In genomic region chr1:54244655-54245054, GRCh38 we compare ENCODE assay signal across 22 cellular contexts. TPM values are rescaled to one million over a fixed set of nuclear protein-coding genes. Genes with fewer than 3 reads are reported as not detected.
DNase-seq lines count a peak whose midpoint lies in the region; ATAC-seq, FAIRE-seq and TF ChIP-seq lines count a peak whose summit lies in the region.
"Had no signal": no experiment of that assay in that cellular context is flagged by ENCODE, and none has a peak within 500 bp of the region (broad histone marks: within the 10 kb centered on the region; RNA-seq: fewer than 3 reads in every experiment).

No MANE protein-coding gene starts in this region.

- H3K18ac ChIP-seq in H1 (ENCODE audit: extremely low read depth, low read length): no peak overlapping the region

- no peak overlapping the region for H2AK5ac ChIP-seq in H1 (ENCODE audit: low read depth, low read length)

- H2BK20ac ChIP-seq in H1 (ENCODE audit: low read length): no peak overlapping the region; the same call in 1 of the 2 replicates

- H3K79me2 ChIP-seq in H1 (ENCODE audit: control insufficient read depth in 1 of 2, insufficient read depth in 2 of 2, low read length in 2 of 2): no peaks in the 10 kb centered on the region

- 86% methylated on average over 7 of the region's 7 CpGs; no CpG with 5 or more reads in 1 of the 2 experiments for WGBS in H1 (ENCODE audit: extremely low coverage in 1 of 2, insufficient coverage in 1 of 2, insufficient read length in 1 of 2, insufficient replicate concordance in 2 of 2, low coverage in 1 of 2, low lambda C conversion rate in 2 of 2, missing lambda C conversion rate in 1 of 2), 2 experiments

- peaks cover 8% of the 10 kb centered on the region for H3K36me3 Mint-ChIP-seq in activated naive CD8-positive, alpha-beta T cell treated with anti-CD3 and anti-CD28 coated beads, Interleukin-2, amount 10 ng/mL, durations not matched to agents 7 days and 5 days
- peaks cover 3% of the 10 kb centered on the region for H3K36me3 Mint-ChIP-seq in activated naive CD8-positive, alpha-beta T cell treated with anti-CD3 and anti-CD28 coated beads for 36 hours
- peaks cover 8% of the 10 kb centered on the region for H3K36me3 Mint-ChIP-seq in neural crest cell (ENCODE audit: low read depth)

- H4K8ac ChIP-seq in H1 (ENCODE audit: extremely low read depth, insufficient read depth, low read length): no peak overlapping the region

- TF ChIP-seq RAD21 in H1 (IDR thresholded peaks at IDR 0.05 in 1 of 2, conservative IDR thresholded peaks at IDR 0.05 in 1 of 2; ENCODE audit: low read depth in 2 of 2, low read length in 2 of 2): no peak

- no peak overlapping the region for H3K4ac ChIP-seq in H1 (replicated peaks; ENCODE audit: insufficient read length, low read depth, low read length)

- no peak overlapping the region for H3K27ac ChIP-seq in H1 (ENCODE audit: low read depth, low read length)
- H3K27ac ChIP-seq in uterus: no peak overlapping the region
- H3K27ac ChIP-seq: BLaER1 treated with 17β-estradiol and CSF1 and Interleukin-3, amounts not matched to agents 10 nM and 100 nM; KMS-11 had no signal

- H4K91ac ChIP-seq in H1 (replicated peaks; ENCODE audit: insufficient read length, low read length): no peak overlapping the region

- H3K9me3 Mint-ChIP-seq in activated naive CD8-positive, alpha-beta T cell treated with anti-CD3 and anti-CD28 coated beads, Interleukin-2, amount 10 ng/mL, durations not matched to agents 7 days and 5 days: no peaks in the 10 kb centered on the region
- H3K9me3 Mint-ChIP-seq in activated naive CD8-positive, alpha-beta T cell treated with anti-CD3 and anti-CD28 coated beads for 36 hours: no peaks in the 10 kb centered on the region
- H3K9me3 Mint-ChIP-seq in neural crest cell: no peaks in the 10 kb centered on the region
- H3K9me3 Mint-ChIP-seq: CD8-positive, alpha-beta T cell; HFFc6 had no signal

- no peak overlapping the region for H3K9ac ChIP-seq in H1 (replicated peaks in 1 of 4; ENCODE audit: extremely low read depth in 1 of 4, low read depth in 3 of 4, low read length in 3 of 4)
- H3K9ac ChIP-seq: BLaER1 treated with 17β-estradiol and CSF1 and Interleukin-3, amounts not matched to agents 10 nM and 100 nM; KMS-11 had no signal

- TF ChIP-seq EP300 in H1 (IDR thresholded peaks at IDR 0.05; ENCODE audit: borderline replicate concordance in 1 of 2, low read depth in 2 of 2, low read length in 2 of 2): no peak

- intact Hi-C loops in uterus (cut with DNase I; ENCODE audit: low total_unique reads): no loop called here

- peak overlapping the region; percentile 56; the same call in 1 of the 2 replicates for H2BK5ac ChIP-seq in H1 (ENCODE audit: low read depth, low read length)

- CTCF ChIA-PET in H1 (lab: Charles Lee; ENCODE audit: partially characterized antibody): interaction anchor here (1.1 kb wide), 1 partner anchor 159 kb away, joined by 3 read pairs; no protein-coding TSS in a partner anchor

- H3K23ac ChIP-seq in H1 (ENCODE audit: insufficient read length): no peak overlapping the region

- H3K27me3 ChIP-seq in H1 (replicated peaks in 1 of 4; ENCODE audit: control insufficient read depth in 3 of 4, extremely low read depth in 1 of 4, insufficient read depth in 3 of 4, low read length in 3 of 4) (no peaks in the 10 kb centered on the region; a peak in 1 of 7 replicates), uterus (no peaks in the 10 kb centered on the region)
- H3K27me3 ChIP-seq: BLaER1 treated with 17β-estradiol and CSF1 and Interleukin-3, amounts not matched to agents 10 nM and 100 nM had no signal

- TF ChIP-seq POLR2A in H1 (IDR thresholded peaks at IDR 0.05; ENCODE audit: control extremely low read depth in 1 of 2, low read depth in 2 of 2, low read length in 2 of 2): no peak
- no peak for TF ChIP-seq POLR2A in uterus (IDR thresholded peaks at IDR 0.05)

- no peak overlapping the region for H4K5ac ChIP-seq in H1 (ENCODE audit: insufficient read length, low read depth, low read length)

- H3K4me2 ChIP-seq in H1 (ENCODE audit: insufficient read depth in 1 of 2, low read depth in 2 of 2, low read length in 2 of 2): no peak overlapping the region
- H3K4me2 ChIP-seq: BLaER1 treated with 17β-estradiol and CSF1 and Interleukin-3, amounts not matched to agents 10 nM and 100 nM; KMS-11 had no signal

- no peaks in the 10 kb centered on the region for H3K27me3 Mint-ChIP-seq in activated naive CD8-positive, alpha-beta T cell treated with anti-CD3 and anti-CD28 coated beads, Interleukin-2, amount 10 ng/mL, durations not matched to agents 7 days and 5 days
- no peaks in the 10 kb centered on the region for H3K27me3 Mint-ChIP-seq in activated naive CD8-positive, alpha-beta T cell treated with anti-CD3 and anti-CD28 coated beads for 36 hours
- no peaks in the 10 kb centered on the region for H3K27me3 Mint-ChIP-seq in neural crest cell (ENCODE audit: low read depth)

- FAIRE-seq in H1 (lab: Jason Lieb, UNC): no peak
- FAIRE-seq: GM12891, H54 had no signal

- no peak overlapping the region for H2BK12ac ChIP-seq in H1 (ENCODE audit: low read depth, low read length)

- H2BK120ac ChIP-seq in H1 (replicated peaks; ENCODE audit: low read depth, low read length): no peak overlapping the region

- POLR2A ChIA-PET in activated naive CD8-positive, alpha-beta T cell treated with anti-CD3 and anti-CD28 coated beads, Interleukin-2, amount 10 ng/mL, durations not matched to agents 7 days and 5 days (lab: Charles Lee): no interaction called here
- POLR2A ChIA-PET in H1 (lab: Charles Lee; ENCODE audit: partially characterized antibody): no interaction called here

- no peaks in the 10 kb centered on the region for H3K79me1 ChIP-seq in H1 (ENCODE audit: low read depth, low read length)

- no peak overlapping the region for H3K56ac ChIP-seq in H1 (replicated peaks; ENCODE audit: insufficient read length, low read depth, low read length)

- no peak for DNase-seq in activated naive CD8-positive, alpha-beta T cell treated with anti-CD3 and anti-CD28 coated beads, Interleukin-2, amount 10 ng/mL, durations not matched to agents 7 days and 5 days
- DNase-seq in activated naive CD8-positive, alpha-beta T cell treated with anti-CD3 and anti-CD28 coated beads for 36 hours: no peak
- DNase-seq in H1 (ENCODE audit: low read depth in 1 of 2, low spot score in 2 of 2): no peak
- DNase-seq in neural crest cell (ENCODE audit: low read depth, low spot score): no peak
- DNase-seq in uterus: no peak
- DNase-seq: CD8-positive, alpha-beta T cell; DMS53; EL; HFFc6; MV-4-11; NCI-H1417; NCI-H187; NCI-H2107; NCI-H510A treated with DMSO at 0.1 percent for 48 hours; NCI-H774; RPMI8226 had no signal

- H2BK15ac ChIP-seq in H1 (ENCODE audit: low read length): no peak overlapping the region

- peaks cover 3 to 10% of the 10 kb centered on the region in 2 experiments for H4K20me1 ChIP-seq in H1 (replicated peaks in 1 of 2; ENCODE audit: control insufficient read depth in 1 of 2, insufficient read depth in 2 of 2, low read length in 2 of 2)

- peak overlapping the region; percentile 22 for H3K27ac Mint-ChIP-seq in activated naive CD8-positive, alpha-beta T cell treated with anti-CD3 and anti-CD28 coated beads, Interleukin-2, amount 10 ng/mL, durations not matched to agents 7 days and 5 days
- H3K27ac Mint-ChIP-seq in activated naive CD8-positive, alpha-beta T cell treated with anti-CD3 and anti-CD28 coated beads for 36 hours: no peak overlapping the region
- H3K27ac Mint-ChIP-seq in neural crest cell (ENCODE audit: unreplicated experiment): no peak overlapping the region
- H3K27ac Mint-ChIP-seq: HFFc6 had no signal

- no peak overlapping the region for H3K14ac ChIP-seq in H1 (ENCODE audit: insufficient read length)

- H3K9me3 ChIP-seq in H1 (ENCODE audit: insufficient read depth in 2 of 2, low read depth in 1 of 2, low read length in 1 of 2) (no peaks in the 10 kb centered on the region), uterus (no peaks in the 10 kb centered on the region)
- H3K9me3 ChIP-seq: BLaER1 treated with 17β-estradiol and CSF1 and Interleukin-3, amounts not matched to agents 10 nM and 100 nM had no signal

- no peaks in the 10 kb centered on the region for H3K4me1 ChIP-seq in H1 (replicated peaks in 1 of 4; ENCODE audit: control insufficient read depth in 3 of 4, insufficient read depth in 4 of 4, low read length in 3 of 4)
- H3K4me1 ChIP-seq in uterus: no peaks in the 10 kb centered on the region

- H3K36me3 ChIP-seq in H1 (ENCODE audit: control insufficient read depth in 2 of 4, insufficient read depth in 4 of 4, low read length in 3 of 4): peaks cover 3 to 32% (median 15%) of the 10 kb centered on the region in 4 experiments; a peak in 6 of 8 replicates
- no peaks in the 10 kb centered on the region for H3K36me3 ChIP-seq in uterus

- TF ChIP-seq CTCF in H1 (IDR thresholded peaks at IDR 0.05; ENCODE audit: control extremely low read depth in 1 of 3, insufficient read depth in 1 of 3, low read depth in 1 of 3, low read length in 3 of 3): no peak
- no peak for TF ChIP-seq CTCF in neural crest cell (conservative IDR thresholded peaks at IDR 0.05)
- no peak for TF ChIP-seq CTCF in uterus (IDR thresholded peaks at IDR 0.05)

- peaks cover 6% of the 10 kb centered on the region for H3K4me1 Mint-ChIP-seq in activated naive CD8-positive, alpha-beta T cell treated with anti-CD3 and anti-CD28 coated beads, Interleukin-2, amount 10 ng/mL, durations not matched to agents 7 days and 5 days
- no peaks in the 10 kb centered on the region for H3K4me1 Mint-ChIP-seq in activated naive CD8-positive, alpha-beta T cell treated with anti-CD3 and anti-CD28 coated beads for 36 hours
- H3K4me1 Mint-ChIP-seq in neural crest cell: peaks cover 5% of the 10 kb centered on the region

- H3K4me3 Mint-ChIP-seq in activated naive CD8-positive, alpha-beta T cell treated with anti-CD3 and anti-CD28 coated beads, Interleukin-2, amount 10 ng/mL, durations not matched to agents 7 days and 5 days: no peak overlapping the region
- no peak overlapping the region for H3K4me3 Mint-ChIP-seq in activated naive CD8-positive, alpha-beta T cell treated with anti-CD3 and anti-CD28 coated beads for 36 hours
- peak overlapping the region; percentile 17 for H3K4me3 Mint-ChIP-seq in neural crest cell
- H3K4me3 Mint-ChIP-seq: CD8-positive, alpha-beta T cell; HFFc6 had no signal

- no peak for ATAC-seq in activated naive CD8-positive, alpha-beta T cell treated with anti-CD3 and anti-CD28 coated beads, Interleukin-2, amount 10 ng/mL, durations not matched to agents 7 days and 5 days (ENCODE audit: low read depth)
- ATAC-seq in activated CD4-positive, CD25-positive, alpha-beta regulatory T cell treated with anti-CD3 and anti-CD28 coated beads, Interleukin-2, amount 50 U/mL, for 24 hours: no peak
- ATAC-seq in HG03280 (IDR thresholded peaks at IDR 0.05; ENCODE audit: unreplicated experiment): no peak
- ATAC-seq: CD8-positive, alpha-beta T cell had no signal

- H3K4me3 ChIP-seq in H1 (ENCODE audit: extremely low read depth in 1 of 4, insufficient read depth in 2 of 4, low read depth in 3 of 4, low read length in 4 of 4) (no peak overlapping the region), uterus (no peak overlapping the region)
- H3K4me3 ChIP-seq: BLaER1 treated with 17β-estradiol and CSF1 and Interleukin-3, amounts not matched to agents 10 nM and 100 nM had no signal

- H2AFZ ChIP-seq in H1 (ENCODE audit: low read length): no peak overlapping the region

- no peaks in the 10 kb centered on the region for H3K23me2 ChIP-seq in H1 (ENCODE audit: low read depth, low read length)

RNA-seq across cellular contexts. Expression of gene MRPL37, which starts 44.7 kb away (rescaled TPM):
- total RNA-seq in activated naive CD8-positive, alpha-beta T cell treated with anti-CD3 and anti-CD28 coated beads, Interleukin-2, amount 10 ng/mL, durations not matched to agents 7 days and 5 days: 10 to 100 TPM; 71.8 to 81.6 TPM
- total RNA-seq in activated naive CD8-positive, alpha-beta T cell treated with anti-CD3 and anti-CD28 coated beads for 36 hours: 100 to 1,000 TPM; 206 to 216 TPM
- 126 and 129 TPM in 2 replicates for total RNA-seq in H1 (2021; fragmentation: NEBNext Ultra II Directional; extraction: Animal tissue kit (Norgen Biotek cat#: 25700))
- 45.5 and 66.6 TPM in 2 replicates for polyA plus RNA-seq in H1 (2011; rRNA removed)
- polyA plus RNA-seq in H1 (2011; cell fraction: cytosol; rRNA removed): 50.6 TPM
- polyA plus RNA-seq in H1 (2011; cell fraction: nucleus; rRNA removed): 44.3 TPM
- polyA plus RNA-seq in H1 (2012, experiment 1 of 2): 139 to 155 TPM (median 151 TPM) in 4 replicates
- 260 TPM for polyA plus RNA-seq in H1 (2012, experiment 2 of 2)
- polyA plus RNA-seq in H1 (2013, experiment 1 of 2): 113 TPM
- 115 TPM for polyA plus RNA-seq in H1 (2013, experiment 2 of 2)
- 36.0 and 42.4 TPM in 2 replicates for polyA minus RNA-seq in H1 (2011; rRNA and poly(A)+ RNA removed)
- polyA minus RNA-seq in H1 (2011; cell fraction: cytosol; rRNA and poly(A)+ RNA removed): 23.6 TPM
- polyA minus RNA-seq in H1 (2011; cell fraction: nucleus; rRNA and poly(A)+ RNA removed): 26.2 TPM
- 96.2 and 97.5 TPM in 2 replicates for total RNA-seq in neural crest cell
- 10 to 100 TPM in 3 of 4 donors, 1 to 10 TPM in 1; 4.4 to 52.9 (median 39.0) TPM for total RNA-seq in uterus

RNA-seq across cellular contexts. Expression of gene CYB5RL, which starts 44.8 kb away (rescaled TPM):
- 10 to 100 TPM; 11.6 to 13.3 TPM for total RNA-seq in activated naive CD8-positive, alpha-beta T cell treated with anti-CD3 and anti-CD28 coated beads, Interleukin-2, amount 10 ng/mL, durations not matched to agents 7 days and 5 days
- total RNA-seq in activated naive CD8-positive, alpha-beta T cell treated with anti-CD3 and anti-CD28 coated beads for 36 hours: 10 to 100 TPM in 1 of 2 experiments, 1 to 10 TPM in 1; 9.1 to 10.6 TPM
- 14.1 and 15.1 TPM in 2 replicates for total RNA-seq in H1 (2021; fragmentation: NEBNext Ultra II Directional; extraction: Animal tissue kit (Norgen Biotek cat#: 25700))
- 13.2 and 14.8 TPM in 2 replicates for polyA plus RNA-seq in H1 (2011; rRNA removed)
- polyA plus RNA-seq in H1 (2011; cell fraction: cytosol; rRNA removed): 15.9 TPM
- polyA plus RNA-seq in H1 (2011; cell fraction: nucleus; rRNA removed): 17.3 TPM
- polyA plus RNA-seq in H1 (2012, experiment 1 of 2): 10.0 to 12.0 TPM (median 10.7 TPM) in 4 replicates
- polyA plus RNA-seq in H1 (2012, experiment 2 of 2): 7.0 TPM
- polyA plus RNA-seq in H1 (2013, experiment 1 of 2): 8.2 TPM
- 8.5 TPM for polyA plus RNA-seq in H1 (2013, experiment 2 of 2)
- 18.8 and 22.4 TPM in 2 replicates for polyA minus RNA-seq in H1 (2011; rRNA and poly(A)+ RNA removed)
- 5.1 TPM for polyA minus RNA-seq in H1 (2011; cell fraction: cytosol; rRNA and poly(A)+ RNA removed)
- polyA minus RNA-seq in H1 (2011; cell fraction: nucleus; rRNA and poly(A)+ RNA removed): 14.9 TPM
- total RNA-seq in neural crest cell (16.0 and 17.3 TPM in 2 replicates), uterus (10 to 100 TPM in 1 of 4 donors, 1 to 10 TPM in 3; 1.3 to 11.6 (median 6.6) TPM)
